18 cellular contexts compared by ENCODE assay signal in the genomic region with DNA sequence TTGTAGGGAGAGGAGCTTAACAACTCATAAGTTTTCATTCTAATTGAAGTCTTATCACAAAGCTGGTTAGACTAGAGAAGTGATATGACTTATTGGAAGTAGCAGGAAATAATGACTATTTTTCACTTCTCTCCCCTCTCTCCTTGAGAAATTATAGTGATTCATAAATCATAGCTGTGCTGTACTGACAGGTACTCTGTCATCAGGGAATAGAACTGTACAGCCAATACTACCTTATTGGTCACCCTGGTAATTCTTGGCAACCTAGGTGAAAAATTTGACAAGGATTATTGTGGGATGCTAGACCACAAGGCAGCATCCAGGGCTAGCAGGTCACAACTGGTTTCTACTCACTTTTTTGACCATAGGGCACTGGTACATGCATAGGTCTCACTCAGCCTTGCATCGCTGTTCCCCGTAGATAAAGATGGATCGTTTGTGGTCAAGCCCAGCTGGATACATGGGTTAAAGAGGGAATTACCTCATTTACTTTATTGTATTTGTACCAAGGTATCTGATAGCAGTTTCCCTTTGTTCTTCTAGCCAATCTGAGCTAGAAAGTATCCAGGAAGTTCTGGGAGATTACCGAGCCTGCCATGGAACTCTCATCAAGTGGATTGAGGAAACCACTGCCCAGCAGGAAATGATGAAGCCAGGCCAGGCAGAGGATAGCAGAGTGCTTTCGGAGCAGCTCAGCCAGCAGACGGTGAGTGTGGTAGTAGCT.
DNase-seq lines count a peak whose midpoint lies in the region; ATAC-seq, FAIRE-seq and TF ChIP-seq lines count a peak whose summit lies in the region.
"Had no signal": no experiment of that assay in that cellular context is flagged by ENCODE, and none has a peak within 500 bp of the region (broad histone marks: within the 10 kb centered on the region; RNA-seq: fewer than 3 reads in every experiment).

No MANE protein-coding gene starts in this region.

- H3K4me1 Mint-ChIP-seq in activated CD4-positive, alpha-beta memory T cell treated with anti-CD3 and anti-CD28 coated beads for 36 hours (ENCODE audit: low read depth) = peaks cover 21% of the 10 kb centered on the region
- H3K4me1 Mint-ChIP-seq in activated CD4-positive, alpha-beta memory T cell treated with anti-CD3 and anti-CD28 coated beads, Interleukin-2, amount 10 ng/mL, durations not matched to agents 7 days and 5 days = peaks cover 23% of the 10 kb centered on the region
- H3K4me1 Mint-ChIP-seq in T-cell = no peaks in the 10 kb centered on the region
- no peaks in the 10 kb centered on the region for H3K4me1 Mint-ChIP-seq in osteocyte (ENCODE audit: unreplicated experiment)
- H3K4me1 Mint-ChIP-seq: mesothelial cell of epicardium, WTC11 had no signal

- no peak for DNase-seq in activated CD4-positive, alpha-beta memory T cell treated with anti-CD3 and anti-CD28 coated beads for 36 hours
- no peak for DNase-seq in activated CD4-positive, alpha-beta memory T cell treated with anti-CD3 and anti-CD28 coated beads, Interleukin-2, amount 10 ng/mL, durations not matched to agents 7 days and 5 days
- DNase-seq in T-cell (no peak), endothelial cell of umbilical vein (ENCODE audit: low read depth, low spot score) (peak; percentile 91), osteocyte (ENCODE audit: extremely low spot score, unreplicated experiment) (no peak)
- DNase-seq: ACHN, Calu3, esophagus squamous epithelium, NCI-H187 treated with DMSO at 0.1 percent for 48 hours, posterior cingulate gyrus, SK-N-SH had no signal

- no peak overlapping the region for H3K4me3 Mint-ChIP-seq in activated CD4-positive, alpha-beta memory T cell treated with anti-CD3 and anti-CD28 coated beads for 36 hours
- no peak overlapping the region for H3K4me3 Mint-ChIP-seq in activated CD4-positive, alpha-beta memory T cell treated with anti-CD3 and anti-CD28 coated beads, Interleukin-2, amount 10 ng/mL, durations not matched to agents 7 days and 5 days
- H3K4me3 Mint-ChIP-seq in T-cell = no peak overlapping the region
- no peak overlapping the region for H3K4me3 Mint-ChIP-seq in osteocyte (ENCODE audit: unreplicated experiment)
- H3K4me3 Mint-ChIP-seq: mesothelial cell of epicardium, WTC11 had no signal

- H3K9ac ChIP-seq in endothelial cell of umbilical vein (replicated peaks; ENCODE audit: extremely low read depth, insufficient read depth, low read length) = peak overlapping the region; percentile 55
- H3K9ac ChIP-seq: SK-N-SH had no signal

- H3K4me2 ChIP-seq in endothelial cell of umbilical vein (ENCODE audit: insufficient read depth, low read length) = peak overlapping the region; percentile 59
- H3K4me2 ChIP-seq: SK-N-SH had no signal

- H3K9me3 Mint-ChIP-seq in activated CD4-positive, alpha-beta memory T cell treated with anti-CD3 and anti-CD28 coated beads for 36 hours = no peaks in the 10 kb centered on the region
- no peaks in the 10 kb centered on the region for H3K9me3 Mint-ChIP-seq in activated CD4-positive, alpha-beta memory T cell treated with anti-CD3 and anti-CD28 coated beads, Interleukin-2, amount 10 ng/mL, durations not matched to agents 7 days and 5 days
- no peaks in the 10 kb centered on the region for H3K9me3 Mint-ChIP-seq in T-cell
- no peaks in the 10 kb centered on the region for H3K9me3 Mint-ChIP-seq in osteocyte (ENCODE audit: unreplicated experiment)
- H3K9me3 Mint-ChIP-seq: mesothelial cell of epicardium, WTC11 had no signal

- ATAC-seq in T-cell (replicated peaks in 1 of 4) = no peak
- no peak for ATAC-seq in GM18873 (IDR thresholded peaks at IDR 0.05; ENCODE audit: low FRiP score, unreplicated experiment)
- no peak for ATAC-seq in HG03159 (IDR thresholded peaks at IDR 0.05; ENCODE audit: unreplicated experiment)
- ATAC-seq in HG03196 (IDR thresholded peaks at IDR 0.05; ENCODE audit: unreplicated experiment) = no peak
- ATAC-seq: WTC11 had no signal

- H2AFZ ChIP-seq in endothelial cell of umbilical vein (ENCODE audit: low read depth, low read length) = no peak overlapping the region

- peaks cover 73% of the 10 kb centered on the region for H3K36me3 Mint-ChIP-seq in activated CD4-positive, alpha-beta memory T cell treated with anti-CD3 and anti-CD28 coated beads for 36 hours
- peaks cover 91% of the 10 kb centered on the region for H3K36me3 Mint-ChIP-seq in activated CD4-positive, alpha-beta memory T cell treated with anti-CD3 and anti-CD28 coated beads, Interleukin-2, amount 10 ng/mL, durations not matched to agents 7 days and 5 days (ENCODE audit: low read depth)
- H3K36me3 Mint-ChIP-seq in T-cell = peaks cover 72% of the 10 kb centered on the region
- H3K36me3 Mint-ChIP-seq in osteocyte (ENCODE audit: unreplicated experiment) = peaks cover 72% of the 10 kb centered on the region

- CTCF ChIA-PET in activated CD4-positive, alpha-beta memory T cell treated with anti-CD3 and anti-CD28 coated beads for 36 hours (lab: Charles Lee) = interaction anchor here (1.0 to 1.3 kb wide), 3 partner anchors 12 to 126 kb away, joined by 3 to 4 read pairs (median 4); no protein-coding TSS in a partner anchor
- CTCF ChIA-PET in activated CD4-positive, alpha-beta memory T cell treated with anti-CD3 and anti-CD28 coated beads, Interleukin-2, amount 10 ng/mL, durations not matched to agents 7 days and 5 days (lab: Charles Lee) = interaction anchor here (0.7 to 2.0 kb wide), 2 partner anchors 59 to 126 kb away, joined by 3 to 5 read pairs; no protein-coding TSS in a partner anchor
- CTCF ChIA-PET in T-cell (lab: Charles Lee) (no interaction called here), endothelial cell of umbilical vein (lab: Charles Lee) (interaction anchor here (0.9 to 4.4 kb wide), 10 partner anchors 9 to 221 kb away, joined by 3 to 25 read pairs (median 6); no protein-coding TSS in a partner anchor)

- peak overlapping the region; percentile 21 for H3K27ac Mint-ChIP-seq in activated CD4-positive, alpha-beta memory T cell treated with anti-CD3 and anti-CD28 coated beads for 36 hours
- H3K27ac Mint-ChIP-seq in activated CD4-positive, alpha-beta memory T cell treated with anti-CD3 and anti-CD28 coated beads, Interleukin-2, amount 10 ng/mL, durations not matched to agents 7 days and 5 days = no peak overlapping the region
- H3K27ac Mint-ChIP-seq in T-cell (peak overlapping the region; percentile 11 to 48), osteocyte (ENCODE audit: unreplicated experiment) (peak overlapping the region; percentile 31)
- H3K27ac Mint-ChIP-seq: mesothelial cell of epicardium, WTC11 had no signal

- POLR2A ChIA-PET in activated CD4-positive, alpha-beta memory T cell treated with anti-CD3 and anti-CD28 coated beads for 36 hours (lab: Charles Lee) = no interaction called here
- POLR2A ChIA-PET in activated CD4-positive, alpha-beta memory T cell treated with anti-CD3 and anti-CD28 coated beads, Interleukin-2, amount 10 ng/mL, durations not matched to agents 7 days and 5 days (lab: Charles Lee) = no interaction called here
- POLR2A ChIA-PET in T-cell (lab: Charles Lee) (interaction anchor here in 1 of 2 donors (0.6 kb wide), 1 partner anchor 19 kb away, joined by 5 read pairs; no protein-coding TSS in a partner anchor), endothelial cell of umbilical vein (lab: Charles Lee) (interaction anchor here (0.6 to 0.8 kb wide), 4 partner anchors 11 to 29 kb away, joined by 3 read pairs; no protein-coding TSS in a partner anchor)

- H3K79me2 ChIP-seq in endothelial cell of umbilical vein (ENCODE audit: control insufficient read depth, insufficient read depth, low read length) = peaks cover 10% of the 10 kb centered on the region

- H3K27me3 ChIP-seq in endothelial cell of umbilical vein (ENCODE audit: control insufficient read depth in 2 of 2, insufficient read depth in 2 of 2, low read length in 2 of 2) = no peaks in the 10 kb centered on the region
- H3K27me3 ChIP-seq: breast epithelium, esophagus squamous epithelium, vagina had no signal

- peaks cover 36 to 38% of the 10 kb centered on the region in 2 experiments for H3K36me3 ChIP-seq in endothelial cell of umbilical vein (ENCODE audit: control insufficient read depth in 2 of 2, extremely low read depth in 1 of 2, insufficient read depth in 2 of 2, low read length in 2 of 2)

- peak; percentile 89 for FAIRE-seq in endothelial cell of umbilical vein (lab: Jason Lieb, UNC)

- intact Hi-C loops in activated CD4-positive, alpha-beta memory T cell treated with anti-CD3 and anti-CD28 coated beads for 36 hours (cut with micrococcal nuclease) = no loop called here
- intact Hi-C loops in endothelial cell of umbilical vein (cut with micrococcal nuclease) = loop anchor here (1.0 to 2.0 kb wide), 4 partner anchors 125 to 220 kb away; no protein-coding TSS in a partner anchor

- no peaks in the 10 kb centered on the region for H3K9me3 ChIP-seq in endothelial cell of umbilical vein (replicated peaks; ENCODE audit: control insufficient read depth, insufficient read depth, low read length)
- H3K9me3 ChIP-seq: breast epithelium, esophagus squamous epithelium, SK-N-SH, vagina had no signal

- peak overlapping the region; percentile 71 for H3K27ac ChIP-seq in endothelial cell of umbilical vein (ENCODE audit: insufficient read depth, low read depth, low read length)
- H3K27ac ChIP-seq: vagina had no signal

- peak overlapping the region in 2 of 3 experiments; percentile 3 to 33 for H3K4me3 ChIP-seq in endothelial cell of umbilical vein (replicated peaks in 1 of 3; ENCODE audit: insufficient read depth in 1 of 3, low read depth in 1 of 3, low read length in 3 of 3)
- H3K4me3 ChIP-seq: breast epithelium, esophagus squamous epithelium, vagina had no signal

- peaks cover 24% of the 10 kb centered on the region for H3K4me1 ChIP-seq in endothelial cell of umbilical vein (ENCODE audit: control insufficient read depth, extremely low read depth, insufficient read depth, low read length)
- H3K4me1 ChIP-seq: breast epithelium, esophagus squamous epithelium, vagina had no signal

- TF ChIP-seq POLR2A in endothelial cell of umbilical vein (IDR thresholded peaks at IDR 0.05; ENCODE audit: low read depth, low read length) = peak; percentile 31

- no peaks in the 10 kb centered on the region for H3K9me1 ChIP-seq in endothelial cell of umbilical vein (replicated peaks; ENCODE audit: control insufficient read depth, extremely low read depth, insufficient read depth, low read length)

- H4K20me1 ChIP-seq in endothelial cell of umbilical vein (replicated peaks; ENCODE audit: control insufficient read depth, extremely low read depth, insufficient read depth, low read length) = no peaks in the 10 kb centered on the region

- dilution Hi-C loops in endothelial cell of umbilical vein (cut with MboI; ENCODE audit: extremely low pct_ligation_motif_present, low sequenced_read_pairs) = no loop called here

- no peak for TF ChIP-seq CTCF in endothelial cell of umbilical vein (IDR thresholded peaks at IDR 0.05; ENCODE audit: extremely low read depth in 1 of 2, insufficient read depth in 1 of 2, low read depth in 1 of 2, low read length in 2 of 2)
- TF ChIP-seq CTCF in osteocyte (IDR thresholded peaks at IDR 0.05) = no peak

- TSS peak; percentile 86 for BruUV-seq in endothelial cell of umbilical vein (replicated peaks; lab: Mats Ljungman, UMichigan)

- H3K27me3 Mint-ChIP-seq in activated CD4-positive, alpha-beta memory T cell treated with anti-CD3 and anti-CD28 coated beads for 36 hours = no peaks in the 10 kb centered on the region
- no peaks in the 10 kb centered on the region for H3K27me3 Mint-ChIP-seq in activated CD4-positive, alpha-beta memory T cell treated with anti-CD3 and anti-CD28 coated beads, Interleukin-2, amount 10 ng/mL, durations not matched to agents 7 days and 5 days
- H3K27me3 Mint-ChIP-seq in T-cell (no peaks in the 10 kb centered on the region), osteocyte (ENCODE audit: unreplicated experiment) (no peaks in the 10 kb centered on the region)

Comparison
In these comparisons a context has a peak if more than half of its experiments do, and no peak if none do; other contexts are left out.
1. CTCF ChIA-PET loops: an anchor here in activated CD4-positive, alpha-beta memory T cell treated with anti-CD3 and anti-CD28 coated beads for 36 hours (1.0 to 1.3 kb wide), activated CD4-positive, alpha-beta memory T cell treated with anti-CD3 and anti-CD28 coated beads, Interleukin-2, amount 10 ng/mL, durations not matched to agents 7 days and 5 days (0.7 to 2.0 kb wide) and endothelial cell of umbilical vein (0.9 to 4.4 kb wide); none called in T-cell.